Comparison of ENCODE assay signal across 17 cellular contexts in the genomic region with DNA sequence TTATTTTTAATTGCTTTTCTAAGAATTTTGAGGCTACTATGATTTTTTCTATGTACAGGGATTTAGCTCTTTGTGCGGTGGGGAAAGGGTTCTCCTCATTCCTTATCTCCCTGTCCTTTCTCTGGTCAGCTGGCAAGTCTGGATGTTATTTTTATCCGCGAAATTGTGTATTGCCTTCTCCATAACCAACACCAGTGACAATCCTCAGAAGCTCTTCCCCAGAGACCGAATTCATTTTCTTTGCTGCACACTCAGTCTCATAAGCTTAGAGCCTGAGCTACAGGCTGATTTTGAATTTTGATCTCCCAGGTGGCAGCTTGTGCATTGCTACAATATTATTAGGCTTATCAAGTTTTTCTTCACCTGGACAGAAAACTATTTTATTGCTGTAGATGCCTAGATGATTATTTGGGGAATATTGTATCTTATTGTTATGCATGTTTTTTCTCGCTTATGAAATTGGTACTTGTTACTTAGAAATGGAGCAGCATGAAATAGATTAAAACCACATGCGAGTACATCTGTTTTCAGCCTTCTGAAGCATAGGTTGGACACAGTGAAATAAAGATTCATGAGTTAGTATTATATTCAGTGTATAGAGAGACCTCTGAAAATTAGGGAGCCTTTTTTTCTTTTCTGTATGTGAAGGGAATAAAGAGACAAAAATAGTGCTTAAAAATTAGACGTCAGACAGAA. TPM values are rescaled to one million over a fixed set of nuclear protein-coding genes. Genes with fewer than 3 reads are reported as not detected.
DNase-seq lines count a peak whose midpoint lies in the region; ATAC-seq, FAIRE-seq and TF ChIP-seq lines count a peak whose summit lies in the region.
"Had no signal": no experiment of that assay in that cellular context is flagged by ENCODE, and none has a peak within 500 bp of the region (broad histone marks: within the 10 kb centered on the region; RNA-seq: fewer than 3 reads in every experiment).

No MANE protein-coding gene starts in this region.

- H3K4me3 ChIP-seq in gastrocnemius medialis = peak overlapping the region in 1 of 4 donors; percentile 18
- H3K4me3 ChIP-seq: body of pancreas, mucosa of descending colon had no signal

- no peaks in the 10 kb centered on the region for H3K9me3 ChIP-seq in gastrocnemius medialis
- H3K9me3 ChIP-seq: body of pancreas, mucosa of descending colon had no signal

- H3K27me3 ChIP-seq in gastrocnemius medialis = no peaks in the 10 kb centered on the region
- H3K27me3 ChIP-seq: body of pancreas had no signal

- no peak for ATAC-seq in SK-N-SH treated with all-trans-retinoic acid at 6 μM for 48 hours
- peak; percentile 57 for ATAC-seq in Right ventricle myocardium superior (ENCODE audit: poor library complexity)
- peak; percentile 42 to 57 for ATAC-seq in gastrocnemius medialis
- no peak for ATAC-seq in HG02571 (IDR thresholded peaks at IDR 0.05; ENCODE audit: unreplicated experiment)
- ATAC-seq in sciatic nerve = no peak
- ATAC-seq: body of pancreas, mucosa of descending colon had no signal

- peaks cover 64 to 81% of the 10 kb centered on the region in 2 donors for H3K4me1 ChIP-seq in gastrocnemius medialis

- in situ Hi-C loops in gastrocnemius medialis (cut with MboI; ENCODE audit: low sequenced_read_pairs in 4 of 4) = no loop called here

- intact Hi-C loops in Right ventricle myocardium superior (cut with DNase I) = no loop called here
- intact Hi-C loops in gastrocnemius medialis (cut with DNase I; ENCODE audit: low total_unique reads) = no loop called here
- intact Hi-C loops in sciatic nerve (cut with DNase I) = no loop called here

- DNase-seq in GM12891 (ENCODE audit: insufficient read length, low spot score) (no peak), Right ventricle myocardium superior (no peak), gastrocnemius medialis (no peak), GM10266 (ENCODE audit: extremely low spot score) (no peak), sciatic nerve (ENCODE audit: low spot score) (no peak), COLO829 (ENCODE audit: low spot score) (no peak)
- DNase-seq: activated effector memory CD4-positive, alpha-beta T cell treated with anti-CD3 and anti-CD28 coated beads, Interleukin-2, amount 50 U/mL, for 16 hours; body of pancreas; effector memory CD4-positive, alpha-beta T cell; mucosa of descending colon; NCI-H2107; posterior cingulate gyrus had no signal

- TF ChIP-seq CTCF in gastrocnemius medialis (IDR thresholded peaks at IDR 0.05 in 4 of 5, conservative IDR thresholded peaks at IDR 0.05 in 1 of 5) (no peak), GM10266 (IDR thresholded peaks at IDR 0.05; ENCODE audit: control insufficient read depth, insufficient read depth, low read depth, missing control alignments) (no peak)

- peak overlapping the region; percentile 89 to 99 (median 95) for H3K27ac ChIP-seq in gastrocnemius medialis
- H3K27ac ChIP-seq: body of pancreas, C4-2B had no signal

- FAIRE-seq in GM12891 (lab: Jason Lieb, UNC) = peak; percentile 55
- FAIRE-seq: frontal cortex, keratinocyte had no signal

- TF ChIP-seq POLR2A in GM12891 (IDR thresholded peaks at IDR 0.05; ENCODE audit: low read depth, low read length) (no peak), gastrocnemius medialis (IDR thresholded peaks at IDR 0.05) (peak in 1 of 2 donors; percentile 28)

- peaks cover 0 to 5% of the 10 kb centered on the region in 2 donors for H3K36me3 ChIP-seq in gastrocnemius medialis

TF ChIP-seq in GM12891, 5 proteins besides CTCF, POLR2A, EP300 and RAD21:
- TF ChIP-seq PAX5 (IDR thresholded peaks at IDR 0.05; ENCODE audit: insufficient read depth, low read length, severe bottlenecking) = no peak
- TF ChIP-seq TAF1 (IDR thresholded peaks at IDR 0.05; ENCODE audit: low read depth, low read length) = no peak
- TF ChIP-seq POLR2AphosphoS5 (IDR thresholded peaks at IDR 0.05; ENCODE audit: low read depth, low read length) = no peak
- TF ChIP-seq SPI1 (IDR thresholded peaks at IDR 0.05; ENCODE audit: low read depth, low read length) = no peak
- no peak for TF ChIP-seq POU2F2 (IDR thresholded peaks at IDR 0.05; ENCODE audit: low read depth, low read length)
TF ChIP-seq in GM12891: peak in this region for 0.

TF ChIP-seq in SK-N-SH treated with all-trans-retinoic acid at 6 μM for 48 hours, 23 proteins besides CTCF, POLR2A, EP300 and RAD21:
- TF ChIP-seq TCF4 (CRISPR knock-in tag; IDR thresholded peaks at IDR 0.05; ENCODE audit: borderline replicate concordance) = peak; percentile 60
- no peak for TF ChIP-seq BACH2 (CRISPR knock-in tag; IDR thresholded peaks at IDR 0.05; ENCODE audit: borderline replicate concordance)

RNA-seq across cellular contexts. Expression of gene CPEB4, which starts 27.3 kb away (rescaled TPM):
- 15.2 TPM for polyA plus RNA-seq in GM12891 (2012; ENCODE audit: low read depth, missing spikeins)
- 118 TPM for total RNA-seq in Right ventricle myocardium superior
- total RNA-seq in gastrocnemius medialis = 100 to 1,000 TPM in 2 of 4 donors, 10 to 100 TPM in 2; 97.8 to 109 (median 102) TPM
- total RNA-seq in sciatic nerve = 42.2 TPM

Comparison
In these comparisons a context has a peak if more than half of its experiments do, and no peak if none do; other contexts are left out.
1. ATAC-seq: peak in Right ventricle myocardium superior (single experiment) and gastrocnemius medialis (2 of 2); none in SK-N-SH treated with all-trans-retinoic acid at 6 μM for 48 hours (single experiment), HG02571 (single experiment) and sciatic nerve (single experiment).